8 cellular contexts compared by ENCODE assay signal in the genomic region with DNA sequence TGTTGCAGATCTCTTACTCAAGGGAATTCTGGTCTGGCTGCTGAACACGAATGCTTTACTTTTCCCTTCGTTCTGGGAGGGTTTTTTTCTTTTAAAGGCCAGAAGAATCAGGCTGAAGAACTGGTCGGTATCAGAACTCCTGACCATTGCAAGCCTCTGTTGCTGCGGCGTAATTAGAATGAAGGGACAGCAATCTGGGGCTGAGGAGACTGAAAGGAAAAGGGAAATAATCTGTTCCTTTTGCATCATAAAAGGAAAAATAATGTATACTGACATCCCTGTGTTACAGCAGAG. TPM values are rescaled to one million over a fixed set of nuclear protein-coding genes. Genes with fewer than 3 reads are reported as not detected.
A peak's percentile ranks its signal among the peaks of the same experiment; 100 is the strongest.
DNase-seq lines count a peak whose midpoint lies in the region; ATAC-seq and TF ChIP-seq lines count a peak whose summit lies in the region.

No MANE protein-coding gene starts in this region.

- 0 out of 2 replicates have a peak, but pooled peaks cover 2% of the 10 kb centered on the region for H3K4me1 ChIP-seq in MM.1S (ENCODE audit: low read length)
- peaks cover 12% of the 10 kb centered on the region for H3K4me1 ChIP-seq in effector memory CD4-positive, alpha-beta T cell (ENCODE audit: control insufficient read depth, insufficient read depth, low read length, poor library complexity, severe bottlenecking)

- H3K4me1 Mint-ChIP-seq in CD14-positive monocyte (peaks cover 28% of the 10 kb centered on the region), natural killer cell (peaks cover 32 to 42% of the 10 kb centered on the region in 2 donors)

- H3K4me3 ChIP-seq in MM.1S (ENCODE audit: low read length), result peak overlapping the region; percentile 90
- peak overlapping the region; percentile 81 for H3K4me3 ChIP-seq in effector memory CD4-positive, alpha-beta T cell (ENCODE audit: insufficient read depth, low read depth, low read length, poor library complexity, severe bottlenecking)

- DNase-seq in CD14-positive monocyte (ENCODE audit: low spot score) (no peak), MM.1S (peak; percentile 22), natural killer cell (no peak), OCI-M2 (lab: John Stamatoyannopoulos, UW; ENCODE audit: unreplicated experiment) (no peak), hippocampal formation (lab: John Stamatoyannopoulos, UW) (no peak)
- no peak for DNase-seq in effector memory CD4-positive, alpha-beta T cell
- no peak for DNase-seq in stimulated activated naive CD4-positive, alpha-beta T cell treated with Interleukin-2 at 50 U/mL for 16 hours (lab: John Stamatoyannopoulos, UW)

- TF ChIP-seq CTCF in CD14-positive monocyte (IDR thresholded peaks at IDR 0.05) (no peak), MM.1S (IDR thresholded peaks at IDR 0.05; ENCODE audit: low read length) (no peak), natural killer cell (IDR thresholded peaks at IDR 0.05) (no peak)

- peaks cover 0 to 3% (median 2%) of the 10 kb centered on the region in 3 donors for H3K27me3 Mint-ChIP-seq in CD14-positive monocyte (ENCODE audit: low read depth in 3 of 3)
- H3K27me3 Mint-ChIP-seq in natural killer cell (ENCODE audit: low read depth in 2 of 2), result no peaks in the 10 kb centered on the region

- peaks cover 0 to 3% (median 0%) of the 10 kb centered on the region in 7 donors for H3K9me3 Mint-ChIP-seq in CD14-positive monocyte
- no peaks in the 10 kb centered on the region for H3K9me3 Mint-ChIP-seq in natural killer cell

- H3K4me3 Mint-ChIP-seq in CD14-positive monocyte (peak overlapping the region; percentile 96 to 98), natural killer cell (peak overlapping the region; percentile 97)

- no peaks in the 10 kb centered on the region for H3K36me3 ChIP-seq in MM.1S (replicated peaks; ENCODE audit: insufficient read depth, low read length)
- H3K36me3 ChIP-seq in effector memory CD4-positive, alpha-beta T cell (ENCODE audit: control insufficient read depth, insufficient read depth, low read length), result no peaks in the 10 kb centered on the region

- no peak for ATAC-seq in natural killer cell
- ATAC-seq in GM18868 (IDR thresholded peaks at IDR 0.05; ENCODE audit: unreplicated experiment), result no peak

- peak overlapping the region; percentile 76 for H3K9ac ChIP-seq in MM.1S (ENCODE audit: low read length)

- peaks cover 8% of the 10 kb centered on the region for H3F3A ChIP-seq in MM.1S (ENCODE audit: insufficient read depth, low read length)

- H3K27ac ChIP-seq in MM.1S (ENCODE audit: low read length), result no peak overlapping the region; the same call in 1 of the 2 replicates
- H3K27ac ChIP-seq in effector memory CD4-positive, alpha-beta T cell (ENCODE audit: insufficient read depth, low read length, poor library complexity, severe bottlenecking), result peak overlapping the region; percentile 90

- peaks cover 17% of the 10 kb centered on the region; the same call in 1 of the 2 replicates for H3K79me2 ChIP-seq in MM.1S (ENCODE audit: low read length)

- H3K9me2 ChIP-seq in MM.1S (replicated peaks; ENCODE audit: insufficient read depth, low read length), result no peaks in the 10 kb centered on the region

- H3K9me3 ChIP-seq in MM.1S (replicated peaks; ENCODE audit: insufficient read depth, low read length), result no peaks in the 10 kb centered on the region
- no peaks in the 10 kb centered on the region for H3K9me3 ChIP-seq in effector memory CD4-positive, alpha-beta T cell (ENCODE audit: control insufficient read depth, low read length)

- H3K36me3 Mint-ChIP-seq in CD14-positive monocyte, result peaks cover 0 to 5% of the 10 kb centered on the region in 2 donors
- H3K36me3 Mint-ChIP-seq in natural killer cell, result no peaks in the 10 kb centered on the region

- intact Hi-C loops in CD14-positive monocyte (cut with micrococcal nuclease) (no loop called here), natural killer cell (cut with micrococcal nuclease) (loop anchor here (2.0 kb wide), 1 partner anchor 160 kb away; the partner anchor contains the start of genes SORL1 and SORL1-AS1)

- H3K27me3 ChIP-seq in MM.1S (replicated peaks; ENCODE audit: insufficient read depth, low read length), result peaks cover 3% of the 10 kb centered on the region; the same call in 1 of the 2 replicates
- no peaks in the 10 kb centered on the region for H3K27me3 ChIP-seq in effector memory CD4-positive, alpha-beta T cell (replicated peaks; ENCODE audit: control insufficient read depth, insufficient read depth, low read length, poor library complexity, severe bottlenecking)

- H4K20me1 ChIP-seq in MM.1S (ENCODE audit: insufficient read depth, low read length), result no peaks in the 10 kb centered on the region

- H3K27ac Mint-ChIP-seq in CD14-positive monocyte (peak overlapping the region; percentile 93 to 98 (median 97)), natural killer cell (peak overlapping the region; percentile 96 to 99)

- peak overlapping the region; percentile 77 for H2AFZ ChIP-seq in MM.1S (ENCODE audit: low read length)

- H3K4me2 ChIP-seq in MM.1S (ENCODE audit: low read depth, low read length), result peak overlapping the region; percentile 68

RNA-seq across cellular contexts. Expression of gene SC5D, which starts 0.7 kb away (rescaled TPM):
- polyA plus RNA-seq in CD14-positive monocyte, result 1 to 10 TPM; 6.4 to 8.3 TPM
- total RNA-seq in natural killer cell, result 10 to 100 TPM; 17.2 to 18.6 (median 17.2) TPM
